ENCODE assay signal across 8 cellular contexts in the genomic region with DNA sequence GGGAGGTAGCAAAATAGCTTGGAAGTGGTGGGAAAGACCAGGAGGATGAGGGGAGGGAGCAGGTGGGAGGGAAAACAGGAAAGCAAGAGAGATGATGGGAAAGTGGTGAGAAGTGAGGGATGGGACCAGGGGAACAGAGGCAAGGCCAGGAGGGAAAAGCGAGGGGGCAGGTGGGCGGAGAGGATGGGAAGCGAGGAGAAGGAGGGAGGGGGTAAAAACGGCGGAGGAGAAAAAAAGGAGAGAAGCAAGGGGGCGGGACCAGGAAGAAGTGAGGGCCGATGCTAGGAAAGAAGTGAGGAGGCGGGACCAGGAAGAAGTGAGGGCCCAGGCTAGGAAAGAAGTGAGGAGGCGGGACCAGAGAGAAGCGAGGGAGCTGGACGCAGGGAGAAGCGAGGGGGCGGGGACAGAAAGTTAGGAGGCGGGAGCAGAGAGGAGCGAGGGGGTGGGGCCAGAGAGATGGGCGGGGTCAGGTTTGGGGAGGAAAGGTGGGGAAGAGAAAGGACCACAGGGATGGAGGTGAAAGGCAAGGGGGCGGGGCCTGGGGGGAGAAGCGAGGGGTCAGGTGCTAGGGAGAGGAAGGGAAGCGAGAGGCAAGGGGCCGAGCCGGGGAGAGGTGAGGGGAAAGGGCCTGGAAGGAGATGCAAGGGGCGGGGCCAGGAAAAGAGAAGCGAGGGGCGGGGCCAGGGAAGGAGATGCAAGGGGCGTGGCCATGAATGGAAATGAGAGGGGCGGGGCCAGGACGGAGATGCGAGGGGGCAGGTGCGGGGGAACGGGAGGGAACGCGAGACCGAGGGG. TPM values are rescaled to one million over a fixed set of nuclear protein-coding genes. Genes with fewer than 3 reads are reported as not detected.
DNase-seq lines count a peak whose midpoint lies in the region; ATAC-seq, FAIRE-seq and TF ChIP-seq lines count a peak whose summit lies in the region.

No MANE protein-coding gene starts in this region.

- H3K27ac ChIP-seq in PC-3 (ENCODE audit: low read length) (peak overlapping the region; percentile 40; the same call in 1 of the 2 replicates), esophagus squamous epithelium (peak overlapping the region; percentile 97 to 100 (median 100))

- TF ChIP-seq CTCF in PC-3 (conservative IDR thresholded peaks at IDR 0.05; ENCODE audit: low read depth, low read length), result no peak
- TF ChIP-seq CTCF in esophagus squamous epithelium (IDR thresholded peaks at IDR 0.05), result no peak

- no peaks in the 10 kb centered on the region for H3K27me3 ChIP-seq in PC-3 (ENCODE audit: low read length)
- H3K27me3 ChIP-seq in esophagus squamous epithelium, result no peaks in the 10 kb centered on the region
- no peaks in the 10 kb centered on the region for H3K27me3 ChIP-seq in mucosa of stomach (ENCODE audit: control insufficient read depth, insufficient read depth, low read length)

- DNase-seq in HuH-7.5 (ENCODE audit: low spot score), result peak; percentile 65
- DNase-seq in PC-3, result peak; percentile 91
- peak; percentile 86 for DNase-seq in activated T-cell treated with anti-CD3 and anti-CD28 coated beads, Interleukin-2, amount 50 U/mL, for 4 hours
- DNase-seq in esophagus squamous epithelium (lab: John Stamatoyannopoulos, UW), result peak; percentile 74
- DNase-seq in stimulated activated CD8-positive, alpha-beta memory T cell treated with anti-CD3 and anti-CD28 coated beads, Interleukin-4, amount 100 ng/mL, for 24 hours (ENCODE audit: low read depth), result peak; percentile 72
- no peak for DNase-seq in cortex of kidney (lab: John Stamatoyannopoulos, UW)

- peaks cover 52% of the 10 kb centered on the region for H3K79me2 ChIP-seq in PC-3 (ENCODE audit: low read length)

- 2 to 7% methylated on average over 19 of the region's 33 CpGs for WGBS in esophagus squamous epithelium, 2 donors

- FAIRE-seq in G401.6 (lab: Jason Lieb, UNC), result peak; percentile 86

- CTCF ChIA-PET in PC-3 (lab: Charles Lee), result interaction anchor here (0.7 kb wide), 1 partner anchor 168 kb away, joined by 5 read pairs; no protein-coding TSS in a partner anchor

- peak overlapping the region; percentile 80 for H3K4me2 ChIP-seq in PC-3 (ENCODE audit: low read length)

- no peaks in the 10 kb centered on the region for H3K27me3 Mint-ChIP-seq in activated T-cell treated with anti-CD3 and anti-CD28 coated beads, Interleukin-2, amount 50 U/mL, for 4 hours (ENCODE audit: low read depth)

- H3K36me3 ChIP-seq in PC-3 (ENCODE audit: low read depth, low read length) (peaks cover 2% of the 10 kb centered on the region; the same call in 1 of the 2 replicates), esophagus squamous epithelium (no peaks in the 10 kb centered on the region), mucosa of stomach (ENCODE audit: control insufficient read depth, insufficient read depth, low read length) (no peaks in the 10 kb centered on the region)

- H3K4me1 ChIP-seq in PC-3 (ENCODE audit: insufficient read depth, low read length) (peaks cover 51% of the 10 kb centered on the region), esophagus squamous epithelium (peaks cover 13 to 63% (median 42%) of the 10 kb centered on the region in 3 donors), mucosa of stomach (ENCODE audit: control insufficient read depth, insufficient read depth, low read length) (peaks cover 15% of the 10 kb centered on the region)

- H3K4me3 ChIP-seq in PC-3 (ENCODE audit: low read length) (peak overlapping the region; percentile 71), esophagus squamous epithelium (peak overlapping the region; percentile 81 to 100 (median 94)), mucosa of stomach (ENCODE audit: low read length) (no peak overlapping the region)

- no TSS peak for BruUV-seq in PC-3 (replicated peaks; lab: Mats Ljungman, UMichigan)

- H3K36me3 Mint-ChIP-seq in activated T-cell treated with anti-CD3 and anti-CD28 coated beads, Interleukin-2, amount 50 U/mL, for 4 hours (ENCODE audit: insufficient read depth), result peaks cover 5% of the 10 kb centered on the region

- H3K9ac ChIP-seq in PC-3 (ENCODE audit: low read length) (no peak overlapping the region), mucosa of stomach (ENCODE audit: low read length) (peak overlapping the region; percentile 59)

- TF ChIP-seq POLR2A in esophagus squamous epithelium (IDR thresholded peaks at IDR 0.05), result no peak

- H3K9me3 Mint-ChIP-seq in activated T-cell treated with anti-CD3 and anti-CD28 coated beads, Interleukin-2, amount 50 U/mL, for 4 hours, result no peaks in the 10 kb centered on the region

- POLR2A ChIA-PET in PC-3 (lab: Charles Lee; ENCODE audit: unreplicated experiment), result interaction anchor here (0.6 kb wide), 2 partner anchors 19 to 98 kb away, joined by 3 to 4 read pairs; no protein-coding TSS in a partner anchor

- H3K4me3 Mint-ChIP-seq in activated T-cell treated with anti-CD3 and anti-CD28 coated beads, Interleukin-2, amount 50 U/mL, for 4 hours, result peak overlapping the region; percentile 89

- no peaks in the 10 kb centered on the region for H3F3A ChIP-seq in PC-3 (ENCODE audit: low read length, unreplicated experiment)

- H3K9me3 ChIP-seq in PC-3 (ENCODE audit: low read length) (no peaks in the 10 kb centered on the region), esophagus squamous epithelium (no peaks in the 10 kb centered on the region), mucosa of stomach (ENCODE audit: control insufficient read depth, low read length) (no peaks in the 10 kb centered on the region)

- H3K4me1 Mint-ChIP-seq in activated T-cell treated with anti-CD3 and anti-CD28 coated beads, Interleukin-2, amount 50 U/mL, for 4 hours (ENCODE audit: low read depth), result peaks cover 39% of the 10 kb centered on the region

- peak; percentile 57 for ATAC-seq in PC-3
- peak; percentile 11 to 31 for ATAC-seq in activated T-cell treated with anti-CD3 and anti-CD28 coated beads, Interleukin-2, amount 50 U/mL, for 4 hours

- H4K20me1 ChIP-seq in PC-3 (ENCODE audit: low read length), result peaks cover 42% of the 10 kb centered on the region

- intact Hi-C loops in PC-3 (cut with micrococcal nuclease) (loop anchor here (2.0 to 5.0 kb wide), 5 partner anchors 40 to 184 kb away; a partner anchor contains a TSS), esophagus squamous epithelium (cut with DNase I) (loop anchor here (10.0 kb wide), 1 partner anchor 98 kb away; no protein-coding TSS in a partner anchor)

- no peak overlapping the region for H2AFZ ChIP-seq in PC-3 (ENCODE audit: low read length)

- H3K9me2 ChIP-seq in PC-3 (replicated peaks; ENCODE audit: low read length), result no peaks in the 10 kb centered on the region

RNA-seq across cellular contexts. Expression of a gene that starts 1.0 kb away (rescaled TPM):
- total RNA-seq in PC-3 (2014; rRNA removed), result 30.2 and 32.3 TPM in 2 replicates
- 10 to 100 TPM; 15.1 to 18.1 (median 17.1) TPM for total RNA-seq in activated T-cell treated with anti-CD3 and anti-CD28 coated beads, Interleukin-2, amount 50 U/mL, for 4 hours
- total RNA-seq in esophagus squamous epithelium, result 10 to 100 TPM; 16.4 to 36.2 (median 24.6) TPM
